21 cellular contexts compared by ENCODE assay signal in the genomic region with DNA sequence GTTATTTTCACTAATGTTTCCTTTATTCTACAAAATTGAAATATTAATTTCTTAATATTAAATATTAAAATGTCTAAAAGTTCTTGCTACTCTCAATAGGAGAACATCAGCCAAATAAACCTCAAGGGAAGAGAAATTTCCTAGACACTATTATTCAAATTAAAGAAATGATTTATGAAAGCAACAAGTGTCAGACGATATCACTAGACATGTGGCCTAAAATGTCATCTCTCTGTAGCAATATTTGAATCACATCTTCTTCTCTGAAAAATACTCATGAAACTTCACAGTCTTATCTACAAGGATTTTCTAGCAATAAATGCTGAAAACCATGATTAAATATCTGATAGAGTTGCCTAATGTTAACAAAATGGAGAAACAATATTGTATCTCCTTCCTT. TPM values are rescaled to one million over a fixed set of nuclear protein-coding genes. Genes with fewer than 3 reads are reported as not detected.
DNase-seq lines count a peak whose midpoint lies in the region; ATAC-seq and TF ChIP-seq lines count a peak whose summit lies in the region.
"Had no signal": no experiment of that assay in that cellular context is flagged by ENCODE, and none has a peak within 500 bp of the region (broad histone marks: within the 10 kb centered on the region; RNA-seq: fewer than 3 reads in every experiment).

No MANE protein-coding gene starts in this region.

- H3K9me3 Mint-ChIP-seq in stimulated activated naive CD8-positive, alpha-beta T cell treated with anti-CD3 and anti-CD28 coated beads, Interleukin-15, Interleukin-2, amounts not matched to agents 100 ng/mL and 50 ng/mL, for 24 hours = no peaks in the 10 kb centered on the region
- H3K9me3 Mint-ChIP-seq: neural crest cell had no signal

- H3K27ac Mint-ChIP-seq in stimulated activated naive CD8-positive, alpha-beta T cell treated with anti-CD3 and anti-CD28 coated beads, Interleukin-15, Interleukin-2, amounts not matched to agents 100 ng/mL and 50 ng/mL, for 24 hours = peak overlapping the region; percentile 74

- no peak for TF ChIP-seq CTCF in OCI-LY1 (IDR thresholded peaks at IDR 0.05; ENCODE audit: low read length)
- TF ChIP-seq CTCF in coronary artery (IDR thresholded peaks at IDR 0.05) = no peak
- TF ChIP-seq CTCF in tibial nerve (IDR thresholded peaks at IDR 0.05) = no peak

- peaks cover 26% of the 10 kb centered on the region for H3K36me3 Mint-ChIP-seq in stimulated activated naive CD8-positive, alpha-beta T cell treated with anti-CD3 and anti-CD28 coated beads, Interleukin-15, Interleukin-2, amounts not matched to agents 100 ng/mL and 50 ng/mL, for 24 hours (ENCODE audit: low read depth)

- H4K20me1 ChIP-seq in OCI-LY1 (ENCODE audit: insufficient read depth, low read length) = no peaks in the 10 kb centered on the region

- H3K9me3 ChIP-seq in OCI-LY1 (ENCODE audit: low read length) (no peaks in the 10 kb centered on the region), tibial nerve (no peaks in the 10 kb centered on the region)
- H3K9me3 ChIP-seq: adrenal gland, Caco-2, heart left ventricle, prostate gland had no signal

- ATAC-seq in stimulated activated naive CD8-positive, alpha-beta T cell treated with anti-CD3 and anti-CD28 coated beads, Interleukin-15, Interleukin-2, amounts not matched to agents 100 U/mL and 50 U/mL, for 24 hours = no peak
- ATAC-seq in GM18517 (IDR thresholded peaks at IDR 0.05; ENCODE audit: unreplicated experiment) = no peak
- ATAC-seq: HCT116, heart left ventricle, HepG2, left lobe of liver had no signal

- no peaks in the 10 kb centered on the region for H3F3A ChIP-seq in OCI-LY1 (ENCODE audit: insufficient read depth, low read length)

- H3K4me3 Mint-ChIP-seq in stimulated activated naive CD8-positive, alpha-beta T cell treated with anti-CD3 and anti-CD28 coated beads, Interleukin-15, Interleukin-2, amounts not matched to agents 100 ng/mL and 50 ng/mL, for 24 hours = peak overlapping the region; percentile 12

- H3K9ac ChIP-seq in OCI-LY1 (ENCODE audit: low read length) = no peak overlapping the region

- H3K9me2 ChIP-seq in OCI-LY1 (ENCODE audit: low read depth, low read length) = no peaks in the 10 kb centered on the region

- no peaks in the 10 kb centered on the region for H3K27me3 ChIP-seq in OCI-LY1 (ENCODE audit: insufficient read depth, low read length)
- no peaks in the 10 kb centered on the region for H3K27me3 ChIP-seq in tibial nerve
- H3K27me3 ChIP-seq: adrenal gland, heart left ventricle had no signal

- H3K4me2 ChIP-seq in OCI-LY1 (ENCODE audit: low read length) = no peak overlapping the region

- peaks cover 48% of the 10 kb centered on the region for H3K4me1 Mint-ChIP-seq in stimulated activated naive CD8-positive, alpha-beta T cell treated with anti-CD3 and anti-CD28 coated beads, Interleukin-15, Interleukin-2, amounts not matched to agents 100 ng/mL and 50 ng/mL, for 24 hours (ENCODE audit: low read depth)

- peaks cover 24% of the 10 kb centered on the region for H3K79me2 ChIP-seq in OCI-LY1 (ENCODE audit: insufficient read depth, low read length)

- H3K4me3 ChIP-seq in OCI-LY1 (ENCODE audit: low read depth, low read length, poor library complexity, severe bottlenecking) = no peak overlapping the region
- no peak overlapping the region for H3K4me3 ChIP-seq in coronary artery
- no peak overlapping the region for H3K4me3 ChIP-seq in tibial nerve
- H3K4me3 ChIP-seq: adrenal gland, heart left ventricle, prostate gland, skin epidermis had no signal

- WGBS in tibial nerve, 2 donors = 73 to 79% methylated on average over 1 of the region's 1 CpG

- H3K27ac ChIP-seq in OCI-LY1 (ENCODE audit: low read depth, low read length, poor library complexity, severe bottlenecking) (peak overlapping the region; percentile 97), coronary artery (peak overlapping the region; percentile 33 to 59), tibial nerve (no peak overlapping the region)
- H3K27ac ChIP-seq: adrenal gland, prostate gland had no signal

- no peak for TF ChIP-seq POLR2A in tibial nerve (IDR thresholded peaks at IDR 0.05)

- peaks cover 35% of the 10 kb centered on the region for H3K4me1 ChIP-seq in OCI-LY1 (ENCODE audit: insufficient read depth, low read length, severe bottlenecking)
- peaks cover 0 to 33% (median 7%) of the 10 kb centered on the region in 4 donors for H3K4me1 ChIP-seq in tibial nerve
- H3K4me1 ChIP-seq: prostate gland had no signal

- H3K27me3 Mint-ChIP-seq in stimulated activated naive CD8-positive, alpha-beta T cell treated with anti-CD3 and anti-CD28 coated beads, Interleukin-15, Interleukin-2, amounts not matched to agents 100 ng/mL and 50 ng/mL, for 24 hours = no peaks in the 10 kb centered on the region

- TF ChIP-seq EP300 in tibial nerve (IDR thresholded peaks at IDR 0.05) = no peak

- no peak for DNase-seq in stimulated activated naive CD8-positive, alpha-beta T cell treated with anti-CD3 and anti-CD28 coated beads, Interleukin-15, Interleukin-2, amounts not matched to agents 100 U/mL and 50 U/mL, for 24 hours
- DNase-seq in coronary artery (ENCODE audit: low spot score) (no peak), NCI-H2081 (lab: John Stamatoyannopoulos, UW) (no peak), tibial nerve (ENCODE audit: low spot score in 2 of 2) (no peak)
- DNase-seq: activated CD4-positive, alpha-beta T cell treated with anti-CD3 and anti-CD28 coated beads, Interleukin-2, amount 50 U/mL, for 4 hours; adrenal gland; Caco-2; heart left ventricle; midbrain; NCI-H1417 treated with DMSO at 0.1 percent for 48 hours; stimulated activated CD4-positive, alpha-beta T cell treated with anti-CD3 and anti-CD28 coated beads, Interleukin-2, amount 100 ng/mL, for 24 hours; trophoblast cell had no signal

- H3K36me3 ChIP-seq in OCI-LY1 (ENCODE audit: insufficient read depth, low read length) (peaks cover 22% of the 10 kb centered on the region), tibial nerve (no peaks in the 10 kb centered on the region)
- H3K36me3 ChIP-seq: adrenal gland, prostate gland had no signal

- no peak overlapping the region; the same call in 1 of the 2 replicates for H2AFZ ChIP-seq in OCI-LY1 (ENCODE audit: low read length)

RNA-seq across cellular contexts. Expression of gene SERBP1, which starts 2.5 kb away (rescaled TPM):
- total RNA-seq in tibial nerve = 100 to 1,000 TPM; 173 to 241 (median 223) TPM

Comparison
In these comparisons a context has a peak if more than half of its experiments do, and no peak if none do; other contexts are left out.
1. H3K27ac ChIP-seq: peak in OCI-LY1 (single experiment) and coronary artery (2 of 2); none in tibial nerve (0 of 4).